In the genomic region with DNA sequence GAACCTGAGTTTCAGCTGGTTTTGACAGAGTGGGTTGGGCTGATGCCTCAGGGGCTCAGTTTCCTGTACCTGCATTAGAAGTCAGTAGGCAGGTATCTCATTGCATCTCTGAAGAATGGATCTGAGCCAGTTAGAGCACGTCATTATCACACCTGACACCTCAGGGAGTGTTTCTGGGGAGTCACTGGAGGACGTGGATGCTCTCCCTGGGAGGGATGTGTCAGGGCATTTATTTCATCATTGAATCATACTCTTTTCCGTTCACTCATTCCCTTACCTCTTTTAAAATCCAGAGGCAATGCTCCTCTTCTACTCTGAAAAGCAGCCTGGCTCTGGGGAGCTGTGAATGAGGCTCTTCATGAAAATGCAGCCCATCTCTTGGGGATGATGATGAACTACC, we compare ENCODE assay signal across 21 cellular contexts. TPM values are rescaled to one million over a fixed set of nuclear protein-coding genes. Genes with fewer than 3 reads are reported as not detected.
DNase-seq lines count a peak whose midpoint lies in the region; ATAC-seq, FAIRE-seq and TF ChIP-seq lines count a peak whose summit lies in the region.
"Had no signal": no experiment of that assay in that cellular context is flagged by ENCODE, and none has a peak within 500 bp of the region (broad histone marks: within the 10 kb centered on the region; RNA-seq: fewer than 3 reads in every experiment).

No MANE protein-coding gene starts in this region.

- no peak overlapping the region for H3K27ac Mint-ChIP-seq in T-helper 2 cell treated with Interferon-gamma antibody and Interleukin-4, amounts not matched to agents 5 μg/mL and 100 μg/mL, for 36 hours
- H3K27ac Mint-ChIP-seq: immature natural killer cell had no signal

- peak; percentile 79 for DNase-seq in NCI-H69 (lab: John Stamatoyannopoulos, UW)
- DNase-seq in pancreas = no peak
- DNase-seq in NK-92 (lab: John Stamatoyannopoulos, UW; ENCODE audit: unreplicated experiment) = no peak
- DNase-seq in T-helper 2 cell treated with Interferon-gamma antibody and Interleukin-4, amounts not matched to agents 5 μg/mL and 100 μg/mL, for 36 hours (ENCODE audit: low spot score) = no peak
- DNase-seq in LoVo (ENCODE audit: low spot score) = no peak
- DNase-seq: activated CD4-positive, alpha-beta T cell treated with anti-CD3 and anti-CD28 coated beads for 4 hours; activated CD8-positive, alpha-beta memory T cell treated with anti-CD3 and anti-CD28 coated beads, Interleukin-2, amount 50 U/mL, for 4 hours; activated naive CD4-positive, alpha-beta T cell; anterior cingulate cortex; cortex of kidney; DND-41; immature natural killer cell; NCI-H146; nephron progenitor cell; PC-9; stimulated activated CD4-positive, alpha-beta T cell treated with anti-CD3 and anti-CD28 coated beads, Interleukin-15, amount 100 ng/mL, for 24 hours; stimulated activated naive CD4-positive, alpha-beta T cell treated with Interleukin-2 at 50 U/mL for 16 hours had no signal

- H3K27ac ChIP-seq in C4-2B (peak overlapping the region; percentile 15; the same call in 1 of the 2 replicates), pancreas (peak overlapping the region in 3 of 4 donors; percentile 16 to 52 (median 23))
- H3K27ac ChIP-seq: PC-9 had no signal

- peaks cover 11 to 29% (median 26%) of the 10 kb centered on the region in 3 donors for H3K4me1 ChIP-seq in pancreas

- H3K9me3 ChIP-seq in pancreas = no peaks in the 10 kb centered on the region

- intact Hi-C loops in pancreas (cut with DNase I) = no loop called here

- TF ChIP-seq CTCF in C4-2B (conservative IDR thresholded peaks at IDR 0.05) (no peak), pancreas (IDR thresholded peaks at IDR 0.05) (no peak)

- no peak overlapping the region for H3K4me3 Mint-ChIP-seq in T-helper 2 cell treated with Interferon-gamma antibody and Interleukin-4, amounts not matched to agents 5 μg/mL and 100 μg/mL, for 36 hours
- H3K4me3 Mint-ChIP-seq: immature natural killer cell, nephron progenitor cell had no signal

- no peak overlapping the region for H3K4me3 ChIP-seq in pancreas
- H3K4me3 ChIP-seq: PC-9 had no signal

- no peak for FAIRE-seq in pancreas (lab: Jason Lieb, UNC)
- FAIRE-seq: endothelial cell of umbilical vein had no signal

- no peaks in the 10 kb centered on the region for H3K9me3 Mint-ChIP-seq in T-helper 2 cell treated with Interferon-gamma antibody and Interleukin-4, amounts not matched to agents 5 μg/mL and 100 μg/mL, for 36 hours

- peaks cover 13% of the 10 kb centered on the region for H3K27me3 Mint-ChIP-seq in T-helper 2 cell treated with Interferon-gamma antibody and Interleukin-4, amounts not matched to agents 5 μg/mL and 100 μg/mL, for 36 hours (ENCODE audit: low read depth)

- ATAC-seq in esophagus mucosa = peak; percentile 79
- ATAC-seq in pancreas = peak in 2 of 4 donors; percentile 21 to 25
- ATAC-seq in GM21619 (IDR thresholded peaks at IDR 0.05; ENCODE audit: unreplicated experiment) = no peak

- no peaks in the 10 kb centered on the region for H3K36me3 ChIP-seq in pancreas

- no peaks in the 10 kb centered on the region for H3K4me1 Mint-ChIP-seq in T-helper 2 cell treated with Interferon-gamma antibody and Interleukin-4, amounts not matched to agents 5 μg/mL and 100 μg/mL, for 36 hours (ENCODE audit: low read depth)
- H3K4me1 Mint-ChIP-seq: immature natural killer cell had no signal

- WGBS in pancreas, 2 donors = 55 to 62% methylated on average over 3 of the region's 3 CpGs

- no peaks in the 10 kb centered on the region for H3K36me3 Mint-ChIP-seq in T-helper 2 cell treated with Interferon-gamma antibody and Interleukin-4, amounts not matched to agents 5 μg/mL and 100 μg/mL, for 36 hours (ENCODE audit: low read depth)
- H3K36me3 Mint-ChIP-seq: immature natural killer cell had no signal

- H3K27me3 ChIP-seq in pancreas = no peaks in the 10 kb centered on the region

RNA-seq across cellular contexts. Expression of a gene that starts 12.3 kb away (rescaled TPM):
- total RNA-seq in esophagus mucosa (28.9 TPM), pancreas (10 to 100 TPM; 37.5 to 61.9 (median 47.6) TPM)
- 10 to 100 TPM; 12.4 to 13.5 TPM for polyA plus RNA-seq in pancreas
- polyA plus RNA-seq: immature natural killer cell had no signal
